ENCODE assay signal across 8 cellular contexts in the genomic region with DNA sequence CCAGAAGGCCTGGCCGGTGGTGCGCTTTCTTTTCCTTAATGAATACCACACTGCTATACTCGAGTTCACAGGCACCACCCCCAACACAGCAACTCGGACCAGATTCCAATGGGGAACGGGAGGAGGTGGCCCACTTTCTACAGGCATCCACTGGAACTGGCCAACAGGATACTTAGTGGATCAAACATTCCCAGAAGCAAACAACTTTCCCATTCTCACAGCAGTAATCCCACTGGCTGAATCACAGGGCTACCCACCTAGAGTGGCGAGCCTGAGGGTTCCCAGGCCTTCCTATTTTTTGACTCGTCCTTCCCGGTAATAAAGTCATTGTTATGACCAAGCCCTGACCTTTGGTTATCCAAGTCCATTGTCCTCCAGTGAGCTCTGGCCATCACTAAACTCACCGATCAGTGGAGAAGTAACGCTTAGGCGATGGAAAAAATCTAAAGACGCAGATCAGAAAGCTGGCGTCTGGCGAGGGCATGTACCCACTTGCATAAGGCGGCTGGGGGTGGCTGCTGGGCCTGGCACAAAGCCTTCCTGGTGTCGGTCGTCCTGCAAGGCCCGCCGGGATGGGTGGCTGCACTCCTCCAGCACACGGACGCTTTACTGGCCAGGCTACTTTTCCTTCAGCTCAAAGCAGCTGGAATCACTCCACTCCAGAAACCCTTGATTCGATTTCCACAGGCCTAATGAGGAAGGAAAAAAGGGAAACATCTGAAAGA. TPM values are rescaled to one million over a fixed set of nuclear protein-coding genes. Genes with fewer than 3 reads are reported as not detected.
A peak's percentile ranks its signal among the peaks of the same experiment; 100 is the strongest.
DNase-seq lines count a peak whose midpoint lies in the region; ATAC-seq and TF ChIP-seq lines count a peak whose summit lies in the region.

No MANE protein-coding gene starts in this region.

- no peaks in the 10 kb centered on the region for H3K27me3 ChIP-seq in ACC112 (ENCODE audit: insufficient read depth, low read length)
- no peaks in the 10 kb centered on the region for H3K27me3 ChIP-seq in KMS-11 (ENCODE audit: insufficient read depth, low read depth)
- H3K27me3 ChIP-seq in lower lobe of right lung (ENCODE audit: low read depth): no peaks in the 10 kb centered on the region

- intact Hi-C loops in lower lobe of right lung (cut with DNase I): no loop called here

- no peak overlapping the region for H3K9ac ChIP-seq in KMS-11

- ATAC-seq in lower lobe of right lung (peak; percentile 7 to 8), HG02759 (IDR thresholded peaks at IDR 0.05; ENCODE audit: unreplicated experiment) (no peak), omental fat pad (ENCODE audit: low FRiP score) (no peak)

- H3K4me1 ChIP-seq in ACC112 (ENCODE audit: control insufficient read depth, insufficient read depth, low read length, unreplicated experiment): peaks cover 42% of the 10 kb centered on the region
- peaks cover 10% of the 10 kb centered on the region for H3K4me1 ChIP-seq in KMS-11 (ENCODE audit: low read depth, poor library complexity, severe bottlenecking)
- H3K4me1 ChIP-seq in lower lobe of right lung: peaks cover 44% of the 10 kb centered on the region

- H3K9me3 ChIP-seq in lower lobe of right lung: no peaks in the 10 kb centered on the region

- H3K79me2 ChIP-seq in ACC112 (ENCODE audit: control insufficient read depth, insufficient read depth, low read length, unreplicated experiment): peaks cover 28% of the 10 kb centered on the region
- no peaks in the 10 kb centered on the region for H3K79me2 ChIP-seq in KMS-11 (ENCODE audit: insufficient read depth, low read depth)

- peak overlapping the region; percentile 92 for H3K4me3 ChIP-seq in ACC112 (ENCODE audit: low read depth, low read length)
- no peak overlapping the region for H3K4me3 ChIP-seq in KMS-11 (IDR thresholded peaks at IDR 0.05; ENCODE audit: insufficient read depth, low read depth, low read length)
- H3K4me3 ChIP-seq in lower lobe of right lung: peak overlapping the region; percentile 79

- H3K36me3 ChIP-seq in ACC112 (ENCODE audit: insufficient read depth, low read length): peaks cover 22% of the 10 kb centered on the region; the same call in 1 of the 2 replicates
- no peaks in the 10 kb centered on the region for H3K36me3 ChIP-seq in KMS-11 (ENCODE audit: insufficient read depth)
- H3K36me3 ChIP-seq in lower lobe of right lung: peaks cover 32% of the 10 kb centered on the region

- peak overlapping the region; percentile 63 for H2AFZ ChIP-seq in ACC112 (ENCODE audit: low read length, unreplicated experiment)
- peak overlapping the region; percentile 76; the same call in 1 of the 2 replicates for H2AFZ ChIP-seq in KMS-11 (ENCODE audit: low read depth)

- H3K27ac ChIP-seq in ACC112 (ENCODE audit: low read depth, low read length) (peak overlapping the region; percentile 91), KMS-11 (no peak overlapping the region), lower lobe of right lung (peak overlapping the region; percentile 100)

- H4K20me1 ChIP-seq in KMS-11 (ENCODE audit: insufficient read depth): no peaks in the 10 kb centered on the region

- peak; percentile 12 for DNase-seq in cerebellar cortex (ENCODE audit: low spot score)
- peak; percentile 62 for DNase-seq in lower lobe of right lung
- DNase-seq in ureter (ENCODE audit: low spot score): peak; percentile 81
- no peak for DNase-seq in omental fat pad (ENCODE audit: low spot score)
- DNase-seq in hepatic stellate cell (ENCODE audit: low spot score): no peak

- H3K4me2 ChIP-seq in KMS-11: no peak overlapping the region

- TF ChIP-seq CTCF in KMS-11 (conservative IDR thresholded peaks at IDR 0.05; ENCODE audit: low read depth, low read length) (no peak), lower lobe of right lung (IDR thresholded peaks at IDR 0.05) (peak; percentile 5), omental fat pad (IDR thresholded peaks at IDR 0.05) (no peak)

RNA-seq across cellular contexts. Expression of a gene that starts 1.2 kb away (rescaled TPM):
- total RNA-seq in lower lobe of right lung (35.7 TPM), ureter (81.0 TPM), omental fat pad (10 to 100 TPM; 26.1 to 47.9 (median 37.6) TPM)

RNA-seq across cellular contexts. Expression of a gene that starts 39.9 kb away (rescaled TPM):
- total RNA-seq in lower lobe of right lung: 40.0 TPM
- 39.1 TPM for total RNA-seq in ureter
- 10 to 100 TPM; 27.6 to 41.8 (median 30.2) TPM for total RNA-seq in omental fat pad

Comparison
In these comparisons a context has a peak if more than half of its experiments do, and no peak if none do; other contexts are left out.
1. DNase-seq: peak in cerebellar cortex (single experiment), lower lobe of right lung (single experiment) and ureter (single experiment); none in omental fat pad (single experiment) and hepatic stellate cell (single experiment).
2. ATAC-seq: peak in lower lobe of right lung (2 of 2); none in HG02759 (single experiment) and omental fat pad (single experiment).